Comparison of ENCODE assay signal across 1 cellular context in the genomic region with DNA sequence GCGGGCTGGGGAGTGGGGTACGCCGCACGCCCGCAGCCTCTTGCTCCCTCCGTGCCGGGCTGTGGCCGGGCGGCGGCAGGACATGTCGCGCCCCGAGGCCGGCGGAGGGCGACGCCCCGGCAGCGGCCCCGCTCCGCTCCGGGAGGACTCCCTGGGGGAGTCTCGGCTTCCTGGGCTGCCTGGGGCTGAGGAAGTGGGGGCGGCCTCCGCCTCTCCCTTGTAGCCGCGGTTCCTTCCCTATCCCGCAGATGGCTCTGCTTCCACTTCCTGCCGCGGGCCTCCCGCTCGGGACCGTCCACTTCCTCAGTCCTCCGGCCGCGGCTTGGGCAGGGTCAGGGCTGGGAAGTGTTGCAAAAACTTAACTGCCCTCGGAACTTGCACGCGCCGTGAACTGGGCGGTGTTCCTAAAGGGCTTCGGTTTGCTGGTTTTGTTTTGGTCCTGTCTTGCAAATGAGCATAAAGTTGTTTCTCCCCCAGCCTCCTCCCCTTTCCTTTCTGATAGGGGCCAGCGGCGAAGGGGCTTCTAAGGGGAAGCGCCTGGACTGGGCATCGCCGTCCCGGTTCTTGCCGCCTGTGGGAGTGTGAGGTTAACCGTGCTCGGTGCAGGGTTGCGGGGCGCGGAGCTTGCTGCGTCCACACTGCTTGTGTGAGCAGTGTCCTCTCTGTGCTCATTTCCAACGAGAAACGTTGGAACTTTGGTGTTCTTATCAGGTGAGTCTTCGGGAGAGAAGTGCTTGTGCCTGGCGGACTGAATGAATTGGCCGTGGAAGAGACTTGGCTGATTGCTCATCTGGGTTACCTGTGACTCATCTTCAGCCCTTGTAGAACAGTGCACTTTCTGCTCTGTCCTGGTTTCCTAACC.
A peak's percentile ranks its signal among the peaks of the same experiment; 100 is the strongest.
TF ChIP-seq lines count a peak whose summit lies in the region.

No MANE protein-coding gene starts in this region.

TF ChIP-seq in HepG2, 621 proteins besides CTCF, POLR2A, EP300 and RAD21 (continued from another document and continues in another):
- TF ChIP-seq FOXA1 (IDR thresholded peaks at IDR 0.05) = no peak
- 0 out of 2 replicates have a peak, but pooled peaks have one; percentile 4 for TF ChIP-seq FOXA1 (CRISPR knock-in tag; IDR thresholded peaks at IDR 0.05)
- 0 out of 2 replicates have a peak, but pooled peaks have one; percentile 2 for TF ChIP-seq CEBPG (CRISPR knock-in tag; IDR thresholded peaks at IDR 0.05)
- peak; percentile 84; the same call in 1 of the 2 replicates for TF ChIP-seq MTA1 (CRISPR knock-in tag; IDR thresholded peaks at IDR 0.05; ENCODE audit: borderline replicate concordance)
- TF ChIP-seq, protein P1, sequence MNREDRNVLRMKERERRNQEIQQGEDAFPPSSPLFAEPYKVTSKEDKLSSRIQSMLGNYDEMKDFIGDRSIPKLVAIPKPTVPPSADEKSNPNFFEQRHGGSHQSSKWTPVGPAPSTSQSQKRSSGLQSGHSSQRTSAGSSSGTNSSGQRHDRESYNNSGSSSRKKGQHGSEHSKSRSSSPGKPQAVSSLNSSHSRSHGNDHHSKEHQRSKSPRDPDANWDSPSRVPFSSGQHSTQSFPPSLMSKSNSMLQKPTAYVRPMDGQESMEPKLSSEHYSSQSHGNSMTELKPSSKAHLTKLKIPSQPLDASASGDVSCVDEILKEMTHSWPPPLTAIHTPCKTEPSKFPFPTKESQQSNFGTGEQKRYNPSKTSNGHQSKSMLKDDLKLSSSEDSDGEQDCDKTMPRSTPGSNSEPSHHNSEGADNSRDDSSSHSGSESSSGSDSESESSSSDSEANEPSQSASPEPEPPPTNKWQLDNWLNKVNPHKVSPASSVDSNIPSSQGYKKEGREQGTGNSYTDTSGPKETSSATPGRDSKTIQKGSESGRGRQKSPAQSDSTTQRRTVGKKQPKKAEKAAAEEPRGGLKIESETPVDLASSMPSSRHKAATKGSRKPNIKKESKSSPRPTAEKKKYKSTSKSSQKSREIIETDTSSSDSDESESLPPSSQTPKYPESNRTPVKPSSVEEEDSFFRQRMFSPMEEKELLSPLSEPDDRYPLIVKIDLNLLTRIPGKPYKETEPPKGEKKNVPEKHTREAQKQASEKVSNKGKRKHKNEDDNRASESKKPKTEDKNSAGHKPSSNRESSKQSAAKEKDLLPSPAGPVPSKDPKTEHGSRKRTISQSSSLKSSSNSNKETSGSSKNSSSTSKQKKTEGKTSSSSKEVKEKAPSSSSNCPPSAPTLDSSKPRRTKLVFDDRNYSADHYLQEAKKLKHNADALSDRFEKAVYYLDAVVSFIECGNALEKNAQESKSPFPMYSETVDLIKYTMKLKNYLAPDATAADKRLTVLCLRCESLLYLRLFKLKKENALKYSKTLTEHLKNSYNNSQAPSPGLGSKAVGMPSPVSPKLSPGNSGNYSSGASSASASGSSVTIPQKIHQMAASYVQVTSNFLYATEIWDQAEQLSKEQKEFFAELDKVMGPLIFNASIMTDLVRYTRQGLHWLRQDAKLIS (CRISPR knock-in tag; IDR thresholded peaks at IDR 0.05) = 0 out of 2 replicates have a peak, but pooled peaks have one; percentile 62
- TF ChIP-seq RXRB (CRISPR knock-in tag; IDR thresholded peaks at IDR 0.05; ENCODE audit: borderline replicate concordance) = 0 out of 2 replicates have a peak, but pooled peaks have one; percentile 42
- TF ChIP-seq, protein P2, sequence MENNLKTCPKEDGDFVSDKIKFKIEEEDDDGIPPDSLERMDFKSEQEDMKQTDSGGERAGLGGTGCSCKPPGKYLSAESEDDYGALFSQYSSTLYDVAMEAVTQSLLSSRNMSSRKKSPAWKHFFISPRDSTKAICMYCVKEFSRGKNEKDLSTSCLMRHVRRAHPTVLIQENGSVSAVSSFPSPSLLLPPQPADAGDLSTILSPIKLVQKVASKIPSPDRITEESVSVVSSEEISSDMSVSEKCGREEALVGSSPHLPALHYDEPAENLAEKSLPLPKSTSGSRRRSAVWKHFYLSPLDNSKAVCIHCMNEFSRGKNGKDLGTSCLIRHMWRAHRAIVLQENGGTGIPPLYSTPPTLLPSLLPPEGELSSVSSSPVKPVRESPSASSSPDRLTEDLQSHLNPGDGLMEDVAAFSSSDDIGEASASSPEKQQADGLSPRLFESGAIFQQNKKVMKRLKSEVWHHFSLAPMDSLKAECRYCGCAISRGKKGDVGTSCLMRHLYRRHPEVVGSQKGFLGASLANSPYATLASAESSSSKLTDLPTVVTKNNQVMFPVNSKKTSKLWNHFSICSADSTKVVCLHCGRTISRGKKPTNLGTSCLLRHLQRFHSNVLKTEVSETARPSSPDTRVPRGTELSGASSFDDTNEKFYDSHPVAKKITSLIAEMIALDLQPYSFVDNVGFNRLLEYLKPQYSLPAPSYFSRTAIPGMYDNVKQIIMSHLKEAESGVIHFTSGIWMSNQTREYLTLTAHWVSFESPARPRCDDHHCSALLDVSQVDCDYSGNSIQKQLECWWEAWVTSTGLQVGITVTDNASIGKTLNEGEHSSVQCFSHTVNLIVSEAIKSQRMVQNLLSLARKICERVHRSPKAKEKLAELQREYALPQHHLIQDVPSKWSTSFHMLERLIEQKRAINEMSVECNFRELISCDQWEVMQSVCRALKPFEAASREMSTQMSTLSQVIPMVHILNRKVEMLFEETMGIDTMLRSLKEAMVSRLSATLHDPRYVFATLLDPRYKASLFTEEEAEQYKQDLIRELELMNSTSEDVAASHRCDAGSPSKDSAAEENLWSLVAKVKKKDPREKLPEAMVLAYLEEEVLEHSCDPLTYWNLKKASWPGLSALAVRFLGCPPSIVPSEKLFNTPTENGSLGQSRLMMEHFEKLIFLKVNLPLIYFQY (CRISPR knock-in tag; IDR thresholded peaks at IDR 0.05; ENCODE audit: borderline replicate concordance) = 0 out of 2 replicates have a peak, but pooled peaks have one; percentile 21
- TF ChIP-seq NCOA2 (CRISPR knock-in tag; IDR thresholded peaks at IDR 0.05) = 0 out of 2 replicates have a peak, but pooled peaks have one; percentile 8
- no peak for TF ChIP-seq RORA (CRISPR knock-in tag; IDR thresholded peaks at IDR 0.05)
- TF ChIP-seq, protein P3, sequence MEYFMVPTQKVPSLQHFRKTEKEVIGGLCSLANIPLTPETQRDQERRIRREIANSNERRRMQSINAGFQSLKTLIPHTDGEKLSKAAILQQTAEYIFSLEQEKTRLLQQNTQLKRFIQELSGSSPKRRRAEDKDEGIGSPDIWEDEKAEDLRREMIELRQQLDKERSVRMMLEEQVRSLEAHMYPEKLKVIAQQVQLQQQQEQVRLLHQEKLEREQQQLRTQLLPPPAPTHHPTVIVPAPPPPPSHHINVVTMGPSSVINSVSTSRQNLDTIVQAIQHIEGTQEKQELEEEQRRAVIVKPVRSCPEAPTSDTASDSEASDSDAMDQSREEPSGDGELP (IDR thresholded peaks at IDR 0.05; ENCODE audit: borderline replicate concordance, low read depth) = no peak
- TF ChIP-seq, protein P4, sequence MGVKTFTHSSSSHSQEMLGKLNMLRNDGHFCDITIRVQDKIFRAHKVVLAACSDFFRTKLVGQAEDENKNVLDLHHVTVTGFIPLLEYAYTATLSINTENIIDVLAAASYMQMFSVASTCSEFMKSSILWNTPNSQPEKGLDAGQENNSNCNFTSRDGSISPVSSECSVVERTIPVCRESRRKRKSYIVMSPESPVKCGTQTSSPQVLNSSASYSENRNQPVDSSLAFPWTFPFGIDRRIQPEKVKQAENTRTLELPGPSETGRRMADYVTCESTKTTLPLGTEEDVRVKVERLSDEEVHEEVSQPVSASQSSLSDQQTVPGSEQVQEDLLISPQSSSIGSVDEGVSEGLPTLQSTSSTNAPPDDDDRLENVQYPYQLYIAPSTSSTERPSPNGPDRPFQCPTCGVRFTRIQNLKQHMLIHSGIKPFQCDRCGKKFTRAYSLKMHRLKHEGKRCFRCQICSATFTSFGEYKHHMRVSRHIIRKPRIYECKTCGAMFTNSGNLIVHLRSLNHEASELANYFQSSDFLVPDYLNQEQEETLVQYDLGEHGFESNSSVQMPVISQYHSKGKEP (CRISPR knock-in tag; IDR thresholded peaks at IDR 0.05) = 0 out of 2 replicates have a peak, but pooled peaks have one; percentile 35
- TF ChIP-seq, protein P5, sequence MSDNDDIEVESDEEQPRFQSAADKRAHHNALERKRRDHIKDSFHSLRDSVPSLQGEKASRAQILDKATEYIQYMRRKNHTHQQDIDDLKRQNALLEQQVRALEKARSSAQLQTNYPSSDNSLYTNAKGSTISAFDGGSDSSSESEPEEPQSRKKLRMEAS (IDR thresholded peaks at IDR 0.05) = peak; percentile 43; the same call in 1 of the 2 replicates
- TF ChIP-seq AGO1 (IDR thresholded peaks at IDR 0.05; ENCODE audit: low read depth, low read length, poor library complexity, severe bottlenecking) = peak; percentile 26
- no peak for TF ChIP-seq ZKSCAN1 (IDR thresholded peaks at IDR 0.05; ENCODE audit: low read length)
- TF ChIP-seq ZFX (CRISPR knock-in tag; IDR thresholded peaks at IDR 0.05; ENCODE audit: low read depth) = peak; percentile 72
- no peak for TF ChIP-seq ZNF253 (CRISPR knock-in tag; IDR thresholded peaks at IDR 0.05; ENCODE audit: borderline replicate concordance)
- TF ChIP-seq ATRX (CRISPR knock-in tag; IDR thresholded peaks at IDR 0.05; ENCODE audit: borderline replicate concordance) = no peak
- TF ChIP-seq, protein P6, sequence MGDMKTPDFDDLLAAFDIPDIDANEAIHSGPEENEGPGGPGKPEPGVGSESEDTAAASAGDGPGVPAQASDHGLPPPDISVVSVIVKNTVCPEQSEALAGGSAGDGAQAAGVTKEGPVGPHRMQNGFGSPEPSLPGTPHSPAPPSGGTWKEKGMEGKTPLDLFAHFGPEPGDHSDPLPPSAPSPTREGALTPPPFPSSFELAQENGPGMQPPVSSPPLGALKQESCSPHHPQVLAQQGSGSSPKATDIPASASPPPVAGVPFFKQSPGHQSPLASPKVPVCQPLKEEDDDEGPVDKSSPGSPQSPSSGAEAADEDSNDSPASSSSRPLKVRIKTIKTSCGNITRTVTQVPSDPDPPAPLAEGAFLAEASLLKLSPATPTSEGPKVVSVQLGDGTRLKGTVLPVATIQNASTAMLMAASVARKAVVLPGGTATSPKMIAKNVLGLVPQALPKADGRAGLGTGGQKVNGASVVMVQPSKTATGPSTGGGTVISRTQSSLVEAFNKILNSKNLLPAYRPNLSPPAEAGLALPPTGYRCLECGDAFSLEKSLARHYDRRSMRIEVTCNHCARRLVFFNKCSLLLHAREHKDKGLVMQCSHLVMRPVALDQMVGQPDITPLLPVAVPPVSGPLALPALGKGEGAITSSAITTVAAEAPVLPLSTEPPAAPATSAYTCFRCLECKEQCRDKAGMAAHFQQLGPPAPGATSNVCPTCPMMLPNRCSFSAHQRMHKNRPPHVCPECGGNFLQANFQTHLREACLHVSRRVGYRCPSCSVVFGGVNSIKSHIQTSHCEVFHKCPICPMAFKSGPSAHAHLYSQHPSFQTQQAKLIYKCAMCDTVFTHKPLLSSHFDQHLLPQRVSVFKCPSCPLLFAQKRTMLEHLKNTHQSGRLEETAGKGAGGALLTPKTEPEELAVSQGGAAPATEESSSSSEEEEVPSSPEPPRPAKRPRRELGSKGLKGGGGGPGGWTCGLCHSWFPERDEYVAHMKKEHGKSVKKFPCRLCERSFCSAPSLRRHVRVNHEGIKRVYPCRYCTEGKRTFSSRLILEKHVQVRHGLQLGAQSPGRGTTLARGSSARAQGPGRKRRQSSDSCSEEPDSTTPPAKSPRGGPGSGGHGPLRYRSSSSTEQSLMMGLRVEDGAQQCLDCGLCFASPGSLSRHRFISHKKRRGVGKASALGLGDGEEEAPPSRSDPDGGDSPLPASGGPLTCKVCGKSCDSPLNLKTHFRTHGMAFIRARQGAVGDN (CRISPR knock-in tag; IDR thresholded peaks at IDR 0.05) = peak; percentile 79
- peak; percentile 18 for TF ChIP-seq SKI (IDR thresholded peaks at IDR 0.05; ENCODE audit: partially characterized antibody)
- TF ChIP-seq, protein P7, sequence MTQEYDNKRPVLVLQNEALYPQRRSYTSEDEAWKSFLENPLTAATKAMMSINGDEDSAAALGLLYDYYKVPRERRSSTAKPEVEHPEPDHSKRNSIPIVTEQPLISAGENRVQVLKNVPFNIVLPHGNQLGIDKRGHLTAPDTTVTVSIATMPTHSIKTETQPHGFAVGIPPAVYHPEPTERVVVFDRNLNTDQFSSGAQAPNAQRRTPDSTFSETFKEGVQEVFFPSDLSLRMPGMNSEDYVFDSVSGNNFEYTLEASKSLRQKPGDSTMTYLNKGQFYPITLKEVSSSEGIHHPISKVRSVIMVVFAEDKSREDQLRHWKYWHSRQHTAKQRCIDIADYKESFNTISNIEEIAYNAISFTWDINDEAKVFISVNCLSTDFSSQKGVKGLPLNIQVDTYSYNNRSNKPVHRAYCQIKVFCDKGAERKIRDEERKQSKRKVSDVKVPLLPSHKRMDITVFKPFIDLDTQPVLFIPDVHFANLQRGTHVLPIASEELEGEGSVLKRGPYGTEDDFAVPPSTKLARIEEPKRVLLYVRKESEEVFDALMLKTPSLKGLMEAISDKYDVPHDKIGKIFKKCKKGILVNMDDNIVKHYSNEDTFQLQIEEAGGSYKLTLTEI (CRISPR knock-in tag; conservative IDR thresholded peaks at IDR 0.05) = no peak
- 0 out of 2 replicates have a peak, but pooled peaks have one; percentile 71 for TF ChIP-seq ATF7-NPFF (CRISPR knock-in tag; IDR thresholded peaks at IDR 0.05; ENCODE audit: low read depth)
- no peak for TF ChIP-seq KAT2B (IDR thresholded peaks at IDR 0.05; ENCODE audit: borderline replicate concordance, low read depth, low read length)
- peak; percentile 85 for TF ChIP-seq ZBTB38 (CRISPR knock-in tag; IDR thresholded peaks at IDR 0.05)
- TF ChIP-seq GATA4 (IDR thresholded peaks at IDR 0.05; ENCODE audit: borderline replicate concordance, low read depth) = no peak
- TF ChIP-seq ZMYM3 (CRISPR knock-in tag; IDR thresholded peaks at IDR 0.05) = peak; percentile 61; the same call in 1 of the 2 replicates
- peak; percentile 27; the same call in 1 of the 2 replicates for TF ChIP-seq RXRA (CRISPR knock-in tag; IDR thresholded peaks at IDR 0.05)
- peak; percentile 33; the same call in 1 of the 2 replicates for TF ChIP-seq ZNF292 (CRISPR knock-in tag; IDR thresholded peaks at IDR 0.05; ENCODE audit: borderline replicate concordance, low read depth)
- no peak for TF ChIP-seq ZNF790 (CRISPR knock-in tag; IDR thresholded peaks at IDR 0.05; ENCODE audit: borderline replicate concordance)
- TF ChIP-seq ETV5 (CRISPR knock-in tag; IDR thresholded peaks at IDR 0.05; ENCODE audit: borderline replicate concordance) = peak; percentile 81
- TF ChIP-seq PTBP1 (IDR thresholded peaks at IDR 0.05; ENCODE audit: low read depth, low read length, poor library complexity, severe bottlenecking) = peak; percentile 95
- peak; percentile 80 for TF ChIP-seq FOSL2 (CRISPR knock-in tag; IDR thresholded peaks at IDR 0.05)
- no peak for TF ChIP-seq ZSCAN12 (CRISPR knock-in tag; IDR thresholded peaks at IDR 0.05)
- TF ChIP-seq TRIM24 (CRISPR knock-in tag; IDR thresholded peaks at IDR 0.05) = no peak
- TF ChIP-seq GATAD1 (CRISPR knock-in tag; IDR thresholded peaks at IDR 0.05) = peak; percentile 52; the same call in 1 of the 2 replicates
- 0 out of 2 replicates have a peak, but pooled peaks have one; percentile 37 for TF ChIP-seq KLF11 (CRISPR knock-in tag; IDR thresholded peaks at IDR 0.05)
- TF ChIP-seq NR2F1 (CRISPR knock-in tag; IDR thresholded peaks at IDR 0.05) = 0 out of 4 replicates have a peak, but pooled peaks of 1 of the 2 experiments have one; percentile 5
- TF ChIP-seq RFXANK (CRISPR knock-in tag; IDR thresholded peaks at IDR 0.05) = 0 out of 2 replicates have a peak, but pooled peaks have one; percentile 17
- TF ChIP-seq ERF (CRISPR knock-in tag; IDR thresholded peaks at IDR 0.05) = peak; percentile 12; the same call in 1 of the 2 replicates
